Comparison of ENCODE assay signal across 28 cellular contexts in the genomic region with DNA sequence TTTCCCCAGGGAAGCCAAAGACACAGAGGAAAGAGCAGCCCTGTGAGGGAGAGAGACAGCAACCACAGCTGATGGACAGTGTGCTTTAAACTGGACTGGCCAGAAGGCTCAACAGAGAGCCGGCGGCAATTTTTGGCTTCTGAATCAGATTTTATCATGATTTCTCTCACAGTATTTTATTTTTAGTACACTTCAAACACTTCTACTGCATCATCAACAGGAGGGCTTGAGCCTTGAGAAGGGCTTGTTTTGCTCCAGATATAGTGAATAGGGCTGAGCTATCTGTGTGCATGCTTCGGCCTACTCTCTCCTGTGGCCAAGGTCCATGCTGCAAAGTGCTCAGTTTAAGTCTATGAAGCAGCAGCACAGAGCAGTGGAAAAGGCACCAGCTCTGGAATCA. TPM values are rescaled to one million over a fixed set of nuclear protein-coding genes. Genes with fewer than 3 reads are reported as not detected.
A peak's percentile ranks its signal among the peaks of the same experiment; 100 is the strongest.
DNase-seq lines count a peak whose midpoint lies in the region; ATAC-seq, FAIRE-seq and TF ChIP-seq lines count a peak whose summit lies in the region.
"Had no signal": no experiment of that assay in that cellular context is flagged by ENCODE, and none has a peak within 500 bp of the region (broad histone marks: within the 10 kb centered on the region; RNA-seq: fewer than 3 reads in every experiment).

No MANE protein-coding gene starts in this region.

- H3K27me3 ChIP-seq in cardiac muscle cell = no peaks in the 10 kb centered on the region
- no peaks in the 10 kb centered on the region for H3K27me3 ChIP-seq in left ventricle myocardium inferior (ENCODE audit: low read depth)
- no peaks in the 10 kb centered on the region for H3K27me3 ChIP-seq in astrocyte (ENCODE audit: insufficient read depth, low read length)
- H3K27me3 ChIP-seq in right cardiac atrium (ENCODE audit: control insufficient read depth, insufficient read depth) = no peaks in the 10 kb centered on the region
- H3K27me3 ChIP-seq: ascending aorta, BE2C, transverse colon had no signal

- H3K9me3 ChIP-seq in cardiac muscle cell (ENCODE audit: low read depth) (no peaks in the 10 kb centered on the region), left ventricle myocardium inferior (replicated peaks) (peaks cover under 1% of the 10 kb centered on the region), astrocyte (ENCODE audit: insufficient read depth, low read depth, low read length) (no peaks in the 10 kb centered on the region), right cardiac atrium (ENCODE audit: control insufficient read depth, low read length) (no peaks in the 10 kb centered on the region)
- H3K9me3 ChIP-seq: ascending aorta, BE2C, transverse colon had no signal

- H2AFZ ChIP-seq in astrocyte (ENCODE audit: low read depth, low read length) = no peak overlapping the region

- no peak overlapping the region for H3K4me3 ChIP-seq in cardiac muscle cell
- no peak overlapping the region for H3K4me3 ChIP-seq in left ventricle myocardium inferior
- H3K4me3 ChIP-seq in astrocyte (ENCODE audit: insufficient read depth, low read depth, low read length) = no peak overlapping the region
- H3K4me3 ChIP-seq in right cardiac atrium (ENCODE audit: low read length) = no peak overlapping the region
- H3K4me3 ChIP-seq: ascending aorta, transverse colon had no signal

- no peak overlapping the region for H3K4me3 Mint-ChIP-seq in astrocyte (ENCODE audit: unreplicated experiment)
- H3K4me3 Mint-ChIP-seq: activated CD4-positive, alpha-beta T cell treated with anti-CD3 and anti-CD28 coated beads, Interleukin-2, amount 10 ng/mL, durations not matched to agents 24 days and 14 days; activated CD8-positive, alpha-beta memory T cell treated with anti-CD3 and anti-CD28 coated beads, Interleukin-2, amount 10 ng/mL, durations not matched to agents 7 days and 5 days; mesothelial cell of epicardium; natural killer cell treated with Interleukin-12 subunit alpha and Interleukin-12 subunit beta and Interleukin-15 and Interleukin-18, amount 100 ng/mL, for 72 hours had no signal

- peaks cover 21% of the 10 kb centered on the region for H3K4me1 Mint-ChIP-seq in astrocyte (ENCODE audit: low read depth, unreplicated experiment)
- H3K4me1 Mint-ChIP-seq: activated CD4-positive, alpha-beta T cell treated with anti-CD3 and anti-CD28 coated beads, Interleukin-2, amount 10 ng/mL, durations not matched to agents 24 days and 14 days; activated CD8-positive, alpha-beta memory T cell treated with anti-CD3 and anti-CD28 coated beads, Interleukin-2, amount 10 ng/mL, durations not matched to agents 7 days and 5 days had no signal

- no peak for FAIRE-seq in astrocyte (lab: Jason Lieb, UNC)
- FAIRE-seq: endothelial cell of umbilical vein had no signal

- DNase-seq in cardiac muscle cell (ENCODE audit: low read depth in 1 of 2, low spot score in 1 of 2) = peak; percentile 28 to 53
- DNase-seq in left ventricle myocardium inferior = no peak
- DNase-seq in astrocyte (ENCODE audit: low read depth) = peak; percentile 58
- DNase-seq in right cardiac atrium = no peak
- DNase-seq in islet precursor cell = no peak
- DNase-seq: activated CD4-positive, alpha-beta T cell treated with anti-CD3 and anti-CD28 coated beads, Interleukin-2, amount 10 ng/mL, durations not matched to agents 24 days and 14 days; activated CD8-positive, alpha-beta memory T cell treated with anti-CD3 and anti-CD28 coated beads, Interleukin-2, amount 10 ng/mL, durations not matched to agents 7 days and 5 days; activated naive CD4-positive, alpha-beta T cell treated with anti-CD3 and anti-CD28 coated beads, Interleukin-2, amount 50 U/mL, for 16 hours; BE2C; head of caudate nucleus; Kasumi-1; NCI-H1092 treated with DMSO at 0.1 percent for 48 hours; NCI-H1930; NCI-H2227 treated with DMSO at 0.1 percent for 48 hours; NCI-H748 treated with DMSO at 0.1 percent for 48 hours; posterior cingulate gyrus; stimulated activated CD8-positive, alpha-beta memory T cell treated with anti-CD3 and anti-CD28 coated beads, Interleukin-4, amount 100 ng/mL, for 48 hours; transverse colon; WERI-Rb-1 had no signal

- H3K79me2 ChIP-seq in astrocyte (ENCODE audit: insufficient read depth, low read length) = no peaks in the 10 kb centered on the region

- ATAC-seq in right cardiac atrium (peak; percentile 71 to 76), GM19023 (IDR thresholded peaks at IDR 0.05; ENCODE audit: unreplicated experiment) (no peak), GM18858 (IDR thresholded peaks at IDR 0.05; ENCODE audit: unreplicated experiment) (no peak), HG03565 (IDR thresholded peaks at IDR 0.05; ENCODE audit: unreplicated experiment) (no peak)
- ATAC-seq: activated CD8-positive, alpha-beta memory T cell treated with anti-CD3 and anti-CD28 coated beads, Interleukin-2, amount 10 ng/mL, durations not matched to agents 7 days and 5 days; left lobe of liver; natural killer cell treated with Interleukin-12 subunit alpha and Interleukin-12 subunit beta and Interleukin-15 and Interleukin-18, amount 100 ng/mL, for 72 hours had no signal

- H3K27me3 Mint-ChIP-seq in astrocyte (ENCODE audit: low read depth, unreplicated experiment) = no peaks in the 10 kb centered on the region

- intact Hi-C loops in left ventricle myocardium inferior (cut with micrococcal nuclease) (no loop called here), right cardiac atrium (cut with DNase I) (no loop called here)

- no peaks in the 10 kb centered on the region for H3K36me3 ChIP-seq in cardiac muscle cell
- no peaks in the 10 kb centered on the region for H3K36me3 ChIP-seq in left ventricle myocardium inferior
- H3K36me3 ChIP-seq in astrocyte (ENCODE audit: insufficient read depth, low read length) = no peaks in the 10 kb centered on the region
- H3K36me3 ChIP-seq: ascending aorta, BE2C, transverse colon, WERI-Rb-1 had no signal

- TF ChIP-seq CTCF in cardiac muscle cell (IDR thresholded peaks at IDR 0.05; ENCODE audit: low read depth, low read length) = no peak
- TF ChIP-seq CTCF in left ventricle myocardium inferior (IDR thresholded peaks at IDR 0.05; ENCODE audit: borderline replicate concordance) = no peak
- TF ChIP-seq CTCF in astrocyte (IDR thresholded peaks at IDR 0.05; ENCODE audit: insufficient read depth, low read depth, low read length) = no peak

- H3K4me1 ChIP-seq in cardiac muscle cell (ENCODE audit: low read depth) (peaks cover 16% of the 10 kb centered on the region), left ventricle myocardium inferior (peaks cover 13% of the 10 kb centered on the region), astrocyte (ENCODE audit: insufficient read depth, low read length) (peaks cover 21% of the 10 kb centered on the region), right cardiac atrium (ENCODE audit: control insufficient read depth, insufficient read depth, low read length) (peaks cover 1% of the 10 kb centered on the region)
- H3K4me1 ChIP-seq: ascending aorta, BE2C, transverse colon had no signal

- peak overlapping the region; percentile 91 for H3K27ac ChIP-seq in cardiac muscle cell
- H3K27ac ChIP-seq in left ventricle myocardium inferior (replicated peaks) = no peak overlapping the region
- H3K27ac ChIP-seq in astrocyte (ENCODE audit: low read depth, low read length) = peak overlapping the region; percentile 33
- no peak overlapping the region for H3K27ac ChIP-seq in right cardiac atrium (ENCODE audit: low read length)
- H3K27ac ChIP-seq: ascending aorta, RWPE1, transverse colon, WERI-Rb-1 had no signal

- peaks cover 3% of the 10 kb centered on the region for H3K9me3 Mint-ChIP-seq in astrocyte (ENCODE audit: unreplicated experiment)
- H3K9me3 Mint-ChIP-seq: natural killer cell treated with Interleukin-12 subunit alpha and Interleukin-12 subunit beta and Interleukin-15 and Interleukin-18, amount 100 ng/mL, for 72 hours had no signal

- H3K4me2 ChIP-seq in astrocyte (ENCODE audit: low read length) = peak overlapping the region; percentile 43

- H3K36me3 Mint-ChIP-seq in astrocyte (ENCODE audit: low read depth, unreplicated experiment) = no peaks in the 10 kb centered on the region
- H3K36me3 Mint-ChIP-seq: activated CD8-positive, alpha-beta memory T cell treated with anti-CD3 and anti-CD28 coated beads, Interleukin-2, amount 10 ng/mL, durations not matched to agents 7 days and 5 days; natural killer cell treated with Interleukin-12 subunit alpha and Interleukin-12 subunit beta and Interleukin-15 and Interleukin-18, amount 100 ng/mL, for 72 hours had no signal

- H3K9ac ChIP-seq in astrocyte (ENCODE audit: low read length) = no peak overlapping the region

- 46% methylated on average over 3 of the region's 3 CpGs for WGBS in right cardiac atrium

- no peak overlapping the region for H3K27ac Mint-ChIP-seq in astrocyte (ENCODE audit: unreplicated experiment)
- H3K27ac Mint-ChIP-seq: activated CD4-positive, alpha-beta T cell treated with anti-CD3 and anti-CD28 coated beads, Interleukin-2, amount 10 ng/mL, durations not matched to agents 24 days and 14 days; activated CD8-positive, alpha-beta memory T cell treated with anti-CD3 and anti-CD28 coated beads, Interleukin-2, amount 10 ng/mL, durations not matched to agents 7 days and 5 days; mesothelial cell of epicardium; natural killer cell treated with Interleukin-12 subunit alpha and Interleukin-12 subunit beta and Interleukin-15 and Interleukin-18, amount 100 ng/mL, for 72 hours had no signal

- H4K20me1 ChIP-seq in astrocyte (ENCODE audit: insufficient read depth, low read length) = no peaks in the 10 kb centered on the region

RNA-seq across cellular contexts. Expression of a gene that starts 33.4 kb away (rescaled TPM):
- total RNA-seq in cardiac muscle cell (0.28 and 0.69 TPM in 2 replicates), left ventricle myocardium inferior (0.22 TPM), astrocyte (0.07 and 0.27 TPM in 2 replicates), right cardiac atrium (under 1 TPM; 0.09 to 0.50 (median 0.33) TPM)
- polyA plus RNA-seq in cardiac muscle cell (0.44 and 0.82 TPM in 2 replicates), right cardiac atrium (0.20 TPM)
- total RNA-seq: endothelial cell of umbilical vein had no signal
- polyA plus RNA-seq: endothelial cell of umbilical vein had no signal

RNA-seq across cellular contexts. Expression of a gene that starts 55.9 kb away (rescaled TPM):
- total RNA-seq in cardiac muscle cell = 50.8 and 52.0 TPM in 2 replicates
- polyA plus RNA-seq in cardiac muscle cell = 92.7 and 96.1 TPM in 2 replicates
- 196 TPM for total RNA-seq in left ventricle myocardium inferior
- total RNA-seq in astrocyte = 57.1 and 57.4 TPM in 2 replicates
- total RNA-seq in right cardiac atrium = 100 to 1,000 TPM; 157 to 192 (median 182) TPM
- 124 TPM for polyA plus RNA-seq in right cardiac atrium

RNA-seq across cellular contexts. Expression of a gene that starts 56.3 kb away (rescaled TPM):
- total RNA-seq in cardiac muscle cell (56.8 and 69.5 TPM in 2 replicates), left ventricle myocardium inferior (267 TPM), astrocyte (53.2 and 62.3 TPM in 2 replicates), right cardiac atrium (100 to 1,000 TPM; 162 to 197 (median 170) TPM)
- polyA plus RNA-seq in cardiac muscle cell (231 and 234 TPM in 2 replicates), right cardiac atrium (202 TPM)

Comparison
In these comparisons a context has a peak if more than half of its experiments do, and no peak if none do; other contexts are left out.
1. DNase-seq: peak in cardiac muscle cell (2 of 2) and astrocyte (single experiment); none in left ventricle myocardium inferior (single experiment), right cardiac atrium (0 of 3) and islet precursor cell (single experiment).
2. H3K27ac ChIP-seq: peak in cardiac muscle cell (single experiment) and astrocyte (single experiment); none in left ventricle myocardium inferior (single experiment) and right cardiac atrium (single experiment).
3. ATAC-seq: peak in right cardiac atrium (2 of 2); none in GM19023 (single experiment), GM18858 (single experiment) and HG03565 (single experiment).